Comparison of ENCODE assay signal across 19 cellular contexts in the genomic region with DNA sequence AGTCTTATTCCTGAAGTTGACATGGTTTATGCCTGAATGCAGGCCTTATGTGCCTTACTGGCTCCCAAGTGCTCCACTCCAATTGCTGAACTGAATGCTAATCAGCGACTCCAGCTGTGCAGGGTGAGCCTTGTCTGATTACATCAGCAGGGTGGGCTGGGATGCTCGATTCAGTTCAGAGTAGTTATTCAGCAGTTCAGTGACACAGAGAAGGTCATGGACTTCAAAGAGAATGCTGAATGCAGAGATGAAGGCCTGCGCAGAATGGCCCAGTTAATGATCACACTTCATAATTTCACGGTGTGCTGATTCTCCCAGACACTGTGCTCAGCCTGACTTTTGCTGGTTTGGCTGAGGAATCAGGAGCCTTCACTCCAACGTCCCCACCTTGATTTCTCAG.
DNase-seq lines count a peak whose midpoint lies in the region; TF ChIP-seq lines count a peak whose summit lies in the region.
"Had no signal": no experiment of that assay in that cellular context is flagged by ENCODE, and none has a peak within 500 bp of the region (broad histone marks: within the 10 kb centered on the region; RNA-seq: fewer than 3 reads in every experiment).

No MANE protein-coding gene starts in this region.

- H3K4me1 ChIP-seq in left ventricle myocardium inferior: no peaks in the 10 kb centered on the region
- no peaks in the 10 kb centered on the region for H3K4me1 ChIP-seq in osteoblast (ENCODE audit: insufficient read depth, low read length)
- H3K4me1 ChIP-seq: Peyer's patch had no signal

- H4K20me1 ChIP-seq in osteoblast (ENCODE audit: insufficient read depth, low read length): no peaks in the 10 kb centered on the region

- no peak for TF ChIP-seq CTCF in left ventricle myocardium inferior (IDR thresholded peaks at IDR 0.05; ENCODE audit: borderline replicate concordance)
- no peak for TF ChIP-seq CTCF in osteoblast (IDR thresholded peaks at IDR 0.05; ENCODE audit: extremely low read depth, low read depth, low read length)
- no peak for TF ChIP-seq CTCF in GM13977 (IDR thresholded peaks at IDR 0.05; ENCODE audit: extremely low read depth, insufficient read depth, missing control alignments)
- no peak for TF ChIP-seq CTCF in type B pancreatic cell (conservative IDR thresholded peaks at IDR 0.05)

- H3K9me3 ChIP-seq in left ventricle myocardium inferior (replicated peaks) (no peaks in the 10 kb centered on the region), osteoblast (ENCODE audit: low read depth, low read length) (no peaks in the 10 kb centered on the region)
- H3K9me3 ChIP-seq: Peyer's patch had no signal

- H3K27me3 Mint-ChIP-seq in type B pancreatic cell: peaks cover 7% of the 10 kb centered on the region
- H3K27me3 Mint-ChIP-seq: activated CD4-positive, alpha-beta T cell treated with anti-CD3 and anti-CD28 coated beads, Interleukin-2, amount 10 ng/mL, durations not matched to agents 24 days and 14 days; naive B cell had no signal

- intact Hi-C loops in left ventricle myocardium inferior (cut with micrococcal nuclease): no loop called here

- H3K36me3 ChIP-seq in left ventricle myocardium inferior: no peaks in the 10 kb centered on the region
- H3K36me3 ChIP-seq in osteoblast (ENCODE audit: insufficient read depth, low read length): no peaks in the 10 kb centered on the region
- H3K36me3 ChIP-seq: Peyer's patch had no signal

- H3K4me2 ChIP-seq in osteoblast (ENCODE audit: insufficient read depth, low read length): no peak overlapping the region

- H3K27me3 ChIP-seq in left ventricle myocardium inferior (ENCODE audit: low read depth) (no peaks in the 10 kb centered on the region), osteoblast (ENCODE audit: insufficient read depth, low read length) (peaks cover 3% of the 10 kb centered on the region)
- H3K27me3 ChIP-seq: dorsolateral prefrontal cortex, Peyer's patch had no signal

- H3K27ac ChIP-seq in left ventricle myocardium inferior (replicated peaks): no peak overlapping the region
- H3K27ac ChIP-seq in osteoblast (ENCODE audit: low read depth, low read length): no peak overlapping the region
- H3K27ac ChIP-seq: Peyer's patch had no signal

- no peaks in the 10 kb centered on the region for H3K9me3 Mint-ChIP-seq in type B pancreatic cell
- H3K9me3 Mint-ChIP-seq: activated CD4-positive, alpha-beta T cell treated with anti-CD3 and anti-CD28 coated beads, Interleukin-2, amount 10 ng/mL, durations not matched to agents 24 days and 14 days; activated T-helper 2 cell treated with anti-CD3 and anti-CD28 coated beads, Interferon-gamma antibody, Interleukin-2, Interleukin-4, amounts not matched to agents 10 μg/mL and 5 μg/mL and 100 μg/mL, durations not matched to agents 14 hours and 24 hours and 36 hours; CD14-positive monocyte had no signal

- H3K27ac Mint-ChIP-seq in type B pancreatic cell: no peak overlapping the region
- H3K27ac Mint-ChIP-seq: activated CD4-positive, alpha-beta T cell treated with anti-CD3 and anti-CD28 coated beads, Interleukin-2, amount 10 ng/mL, durations not matched to agents 24 days and 14 days; activated T-helper 2 cell treated with anti-CD3 and anti-CD28 coated beads, Interferon-gamma antibody, Interleukin-2, Interleukin-4, amounts not matched to agents 10 μg/mL and 5 μg/mL and 100 μg/mL, durations not matched to agents 14 hours and 24 hours and 36 hours; CD14-positive monocyte; naive B cell had no signal

- peak overlapping the region; percentile 4 for H2AFZ ChIP-seq in osteoblast (ENCODE audit: low read length)

- H3K79me2 ChIP-seq in osteoblast (ENCODE audit: insufficient read depth, low read length): no peaks in the 10 kb centered on the region

- peaks cover 24% of the 10 kb centered on the region for H3K4me1 Mint-ChIP-seq in type B pancreatic cell (ENCODE audit: unreplicated experiment)
- H3K4me1 Mint-ChIP-seq: activated CD4-positive, alpha-beta T cell treated with anti-CD3 and anti-CD28 coated beads, Interleukin-2, amount 10 ng/mL, durations not matched to agents 24 days and 14 days; CD14-positive monocyte; naive B cell had no signal

- H3K36me3 Mint-ChIP-seq in type B pancreatic cell: no peaks in the 10 kb centered on the region
- H3K36me3 Mint-ChIP-seq: CD14-positive monocyte, naive B cell had no signal

- peak; percentile 31 for DNase-seq in HuH-7 (ENCODE audit: low spot score)
- peak; percentile 87 for DNase-seq in SW480 (ENCODE audit: low spot score)
- peak; percentile 13 for DNase-seq in left ventricle myocardium inferior
- DNase-seq in osteoblast (ENCODE audit: insufficient read length, low spot score, missing footprints): no peak
- DNase-seq in GM13977 (ENCODE audit: low spot score): no peak
- DNase-seq in HPDE6-E6E7 (ENCODE audit: extremely low spot score): no peak
- DNase-seq in type B pancreatic cell (ENCODE audit: extremely low spot score, unreplicated experiment): no peak
- no peak for DNase-seq in activated T-cell treated with anti-CD3 and anti-CD28 coated beads, Interleukin-2, amount 50 U/mL, for 48 hours
- DNase-seq: activated CD4-positive, alpha-beta T cell treated with anti-CD3 and anti-CD28 coated beads, Interleukin-2, amount 10 ng/mL, durations not matched to agents 24 days and 14 days; aorta; EL; naive B cell; NCI-H1048; NCI-H446; Peyer's patch; stimulated activated naive CD8-positive, alpha-beta T cell treated with anti-CD3 and anti-CD28 coated beads, Interleukin-15, Interleukin-2, amounts not matched to agents 100 U/mL and 50 U/mL, for 24 hours had no signal

- H3K4me3 Mint-ChIP-seq in type B pancreatic cell: no peak overlapping the region
- H3K4me3 Mint-ChIP-seq: activated CD4-positive, alpha-beta T cell treated with anti-CD3 and anti-CD28 coated beads, Interleukin-2, amount 10 ng/mL, durations not matched to agents 24 days and 14 days; CD14-positive monocyte; naive B cell had no signal

- in situ Hi-C loops in GM13977 (cut with MboI; ENCODE audit: low pct_unique_long_range_greater_than_20kb, low sequenced_read_pairs, unreplicated experiment): no loop called here

- H3K4me3 ChIP-seq in left ventricle myocardium inferior (no peak overlapping the region), osteoblast (ENCODE audit: insufficient read depth, low read length) (no peak overlapping the region)
- H3K4me3 ChIP-seq: dorsolateral prefrontal cortex, Peyer's patch had no signal

Comparison
In these comparisons a context has a peak if more than half of its experiments do, and no peak if none do; other contexts are left out.
1. DNase-seq: peak in HuH-7 (single experiment), SW480 (single experiment) and left ventricle myocardium inferior (single experiment); none in osteoblast (single experiment), GM13977 (single experiment), HPDE6-E6E7 (single experiment), type B pancreatic cell (single experiment) and activated T-cell treated with anti-CD3 and anti-CD28 coated beads, Interleukin-2, amount 50 U/mL, for 48 hours (0 of 2).